12 cellular contexts compared by ENCODE assay signal in genomic region chr7:151694828-151695580, GRCh38.
DNase-seq lines count a peak whose midpoint lies in the region; ATAC-seq and TF ChIP-seq lines count a peak whose summit lies in the region.
"Had no signal": no experiment of that assay in that cellular context is flagged by ENCODE, and none has a peak within 500 bp of the region (broad histone marks: within the 10 kb centered on the region; RNA-seq: fewer than 3 reads in every experiment).

No MANE protein-coding gene starts in this region.

- no peak overlapping the region for H3K4me3 Mint-ChIP-seq in mesothelial cell of epicardium

- H2BK5ac ChIP-seq in IMR-90 (ENCODE audit: low read depth, low read length, poor library complexity, severe bottlenecking) = no peak overlapping the region

- H2BK20ac ChIP-seq in IMR-90 (ENCODE audit: low read depth, low read length) = no peak overlapping the region

- H3K18ac ChIP-seq in IMR-90 (ENCODE audit: low read depth, low read length) = no peak overlapping the region

- no peak overlapping the region for H2BK120ac ChIP-seq in IMR-90 (ENCODE audit: low read depth, low read length)

- H3K27me3 ChIP-seq in IMR-90 (ENCODE audit: control insufficient read depth, insufficient read depth, low read length) = no peaks in the 10 kb centered on the region
- H3K27me3 ChIP-seq: SJCRH30 had no signal

- 67% methylated on average over 8 of the region's 15 CpGs; no CpG with 5 or more reads in 1 of the 2 experiments for WGBS in IMR-90 (ENCODE audit: extremely low coverage in 2 of 2, insufficient read length in 1 of 2), 2 experiments

- TF ChIP-seq CTCF in IMR-90 (conservative IDR thresholded peaks at IDR 0.05; ENCODE audit: low read depth, low read length) = no peak
- no peak for TF ChIP-seq CTCF in mesothelial cell of epicardium (IDR thresholded peaks at IDR 0.05; ENCODE audit: unreplicated experiment)
- no peak for TF ChIP-seq CTCF in GM13976 (IDR thresholded peaks at IDR 0.05; ENCODE audit: borderline replicate concordance, control extremely low read depth, extremely low read depth, insufficient read depth, missing control alignments)

- peaks cover 5% of the 10 kb centered on the region; the same call in 1 of the 2 replicates for H4K20me1 ChIP-seq in IMR-90 (ENCODE audit: insufficient read depth, low read length)

- H3K9me3 ChIP-seq in IMR-90 (ENCODE audit: control insufficient read depth, insufficient read depth, low read length) = no peaks in the 10 kb centered on the region
- H3K9me3 ChIP-seq: SJCRH30 had no signal

- dilution Hi-C loops in IMR-90 (cut with HindIII; ENCODE audit: low sequenced_read_pairs, unreplicated experiment) = no loop called here

- in situ Hi-C loops in IMR-90 (cut with MboI; ENCODE audit: low sequenced_read_pairs) = no loop called here
- in situ Hi-C loops in GM13976 (cut with MboI; ENCODE audit: low sequenced_read_pairs, unreplicated experiment) = no loop called here

- H2BK15ac ChIP-seq in IMR-90 (ENCODE audit: low read depth, low read length) = no peak overlapping the region

- no peak overlapping the region for H4K8ac ChIP-seq in IMR-90 (ENCODE audit: low read depth in 2 of 2, low read length in 2 of 2)

- H3K14ac ChIP-seq in IMR-90 (replicated peaks; ENCODE audit: low read depth, low read length) = no peak overlapping the region

- no peak for TF ChIP-seq POLR2A in IMR-90 (IDR thresholded peaks at IDR 0.05; ENCODE audit: low read depth, low read length)

- H3K23ac ChIP-seq in IMR-90 (ENCODE audit: low read depth, low read length) = no peak overlapping the region; the same call in 1 of the 2 replicates

- peaks cover 16% of the 10 kb centered on the region for H3K4me1 ChIP-seq in IMR-90 (ENCODE audit: control insufficient read depth, insufficient read depth, low read length)

- no peaks in the 10 kb centered on the region for H3K9me3 Mint-ChIP-seq in mesothelial cell of epicardium

- TF ChIP-seq RAD21 in IMR-90 (IDR thresholded peaks at IDR 0.05; ENCODE audit: low read length) = no peak

- intact Hi-C loops in IMR-90 (cut with micrococcal nuclease) = no loop called here

- no peaks in the 10 kb centered on the region for H3K36me3 Mint-ChIP-seq in mesothelial cell of epicardium

- H3K4me2 ChIP-seq in IMR-90 (ENCODE audit: low read depth, low read length) = no peak overlapping the region

- CTCF ChIA-PET in IMR-90 (lab: Yijun Ruan, JAX) = no interaction called here

- H3K4me1 Mint-ChIP-seq in mesothelial cell of epicardium = peaks cover 30% of the 10 kb centered on the region

- peak overlapping the region; percentile 2 for H3K27ac Mint-ChIP-seq in mesothelial cell of epicardium

- ATAC-seq in IMR-90 (ENCODE audit: low read depth) = no peak
- no peak for ATAC-seq in GM21447 (IDR thresholded peaks at IDR 0.05; ENCODE audit: unreplicated experiment)

- POLR2A ChIA-PET in IMR-90 (lab: Charles Lee; ENCODE audit: unreplicated experiment) = no interaction called here

- peak overlapping the region; percentile 15; the same call in 1 of the 2 replicates for H3K4ac ChIP-seq in IMR-90 (ENCODE audit: low read depth, low read length)

- H2AK9ac ChIP-seq in IMR-90 (replicated peaks; ENCODE audit: low read depth, low read length, poor library complexity) = peak overlapping the region; percentile 79

- H3K79me1 ChIP-seq in IMR-90 (ENCODE audit: low read depth in 1 of 2, low read length in 2 of 2) = peaks cover 0 to 5% of the 10 kb centered on the region in 2 experiments; a peak in 2 of 4 replicates

- H4K5ac ChIP-seq in IMR-90 (ENCODE audit: low read depth, low read length) = no peak overlapping the region

- H3K4me3 ChIP-seq in IMR-90 (ENCODE audit: insufficient read depth, low read depth, low read length) = no peak overlapping the region
- H3K4me3 ChIP-seq: SJCRH30 had no signal

- DNase-seq in AG20443 (ENCODE audit: low spot score) = peak; percentile 55
- DNase-seq in IMR-90 = no peak
- peak; percentile 36 to 89 for DNase-seq in dermis microvascular lymphatic vessel endothelial cell (ENCODE audit: low read depth in 2 of 2)
- DNase-seq in mesothelial cell of epicardium (ENCODE audit: low spot score in 2 of 2, unreplicated experiment in 2 of 2) = no peak
- no peak for DNase-seq in GM13976 (ENCODE audit: low spot score)
- DNase-seq in activated naive CD4-positive, alpha-beta T cell treated with Interleukin-2 at 50 U/mL for 16 hours = no peak
- no peak for DNase-seq in NCI-H2227 (lab: John Stamatoyannopoulos, UW; ENCODE audit: unreplicated experiment)
- DNase-seq: activated CD8-positive, alpha-beta memory T cell treated with anti-CD3 and anti-CD28 coated beads for 24 hours; hippocampal formation; KBM-7 had no signal

- H3K36me3 ChIP-seq in IMR-90 (ENCODE audit: control insufficient read depth, insufficient read depth, low read length) = no peaks in the 10 kb centered on the region
- H3K36me3 ChIP-seq: SJCRH30 had no signal

- H2AFZ ChIP-seq in IMR-90 (replicated peaks; ENCODE audit: low read length, poor library complexity) = peak overlapping the region; percentile 33

- no peak overlapping the region for H3K27ac ChIP-seq in IMR-90 (ENCODE audit: insufficient read depth, low read length)
- H3K27ac ChIP-seq: SJCRH30 had no signal

- peaks cover 12% of the 10 kb centered on the region for H3K9me1 ChIP-seq in IMR-90 (ENCODE audit: insufficient read depth, low read length)

- no TSS peak for BruUV-seq in IMR-90 (replicated peaks; lab: Mats Ljungman, UMichigan)

- no peak overlapping the region for H3K9ac ChIP-seq in IMR-90 (ENCODE audit: low read depth, low read length)

- no peaks in the 10 kb centered on the region for H3K27me3 Mint-ChIP-seq in mesothelial cell of epicardium (ENCODE audit: low read depth)

- H3K56ac ChIP-seq in IMR-90 (ENCODE audit: extremely low read depth, insufficient read depth, low read length) = no peak overlapping the region

- H2AK5ac ChIP-seq in IMR-90 (ENCODE audit: low read depth, low read length) = peak overlapping the region; percentile 53

- no peak overlapping the region; the same call in 1 of the 2 replicates for H4K91ac ChIP-seq in IMR-90 (ENCODE audit: insufficient read depth, low read depth, low read length)

TF ChIP-seq in IMR-90, 13 proteins besides CTCF, POLR2A, EP300 and RAD21:
- TF ChIP-seq CEBPB (IDR thresholded peaks at IDR 0.05; ENCODE audit: low read depth, low read length) (no peak), FOS (IDR thresholded peaks at IDR 0.05; ENCODE audit: low read depth, low read length) (no peak), MAFK (IDR thresholded peaks at IDR 0.05; ENCODE audit: low read depth, low read length) (no peak), SMC3 (IDR thresholded peaks at IDR 0.05; ENCODE audit: low read depth, low read length) (no peak), RCOR1 (IDR thresholded peaks at IDR 0.05; ENCODE audit: insufficient replicate concordance, low read length) (no peak), MXI1 (IDR thresholded peaks at IDR 0.05; ENCODE audit: borderline replicate concordance, low read depth, low read length) (no peak), BHLHE40 (IDR thresholded peaks at IDR 0.05; ENCODE audit: low read depth, low read length) (no peak), RFX5 (IDR thresholded peaks at IDR 0.05; ENCODE audit: low read depth, low read length) (no peak)
- TF ChIP-seq, protein P1, sequence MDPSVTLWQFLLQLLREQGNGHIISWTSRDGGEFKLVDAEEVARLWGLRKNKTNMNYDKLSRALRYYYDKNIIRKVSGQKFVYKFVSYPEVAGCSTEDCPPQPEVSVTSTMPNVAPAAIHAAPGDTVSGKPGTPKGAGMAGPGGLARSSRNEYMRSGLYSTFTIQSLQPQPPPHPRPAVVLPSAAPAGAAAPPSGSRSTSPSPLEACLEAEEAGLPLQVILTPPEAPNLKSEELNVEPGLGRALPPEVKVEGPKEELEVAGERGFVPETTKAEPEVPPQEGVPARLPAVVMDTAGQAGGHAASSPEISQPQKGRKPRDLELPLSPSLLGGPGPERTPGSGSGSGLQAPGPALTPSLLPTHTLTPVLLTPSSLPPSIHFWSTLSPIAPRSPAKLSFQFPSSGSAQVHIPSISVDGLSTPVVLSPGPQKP (IDR thresholded peaks at IDR 0.05; ENCODE audit: borderline replicate concordance, low read depth, low read length) = no peak
- TF ChIP-seq, protein P2, sequence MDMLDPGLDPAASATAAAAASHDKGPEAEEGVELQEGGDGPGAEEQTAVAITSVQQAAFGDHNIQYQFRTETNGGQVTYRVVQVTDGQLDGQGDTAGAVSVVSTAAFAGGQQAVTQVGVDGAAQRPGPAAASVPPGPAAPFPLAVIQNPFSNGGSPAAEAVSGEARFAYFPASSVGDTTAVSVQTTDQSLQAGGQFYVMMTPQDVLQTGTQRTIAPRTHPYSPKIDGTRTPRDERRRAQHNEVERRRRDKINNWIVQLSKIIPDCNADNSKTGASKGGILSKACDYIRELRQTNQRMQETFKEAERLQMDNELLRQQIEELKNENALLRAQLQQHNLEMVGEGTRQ (IDR thresholded peaks at IDR 0.05; ENCODE audit: low read depth, low read length) = no peak

Comparison
In these comparisons a context has a peak if more than half of its experiments do, and no peak if none do; other contexts are left out.
1. DNase-seq: peak in AG20443 (single experiment) and dermis microvascular lymphatic vessel endothelial cell (2 of 2); none in IMR-90 (single experiment), mesothelial cell of epicardium (0 of 2), GM13976 (single experiment), activated naive CD4-positive, alpha-beta T cell treated with Interleukin-2 at 50 U/mL for 16 hours (single experiment) and NCI-H2227 (single experiment).